Comparison of ENCODE assay signal across 1 cellular context in genomic region chr20:45934587-45935415, GRCh38.
TF ChIP-seq lines count a peak whose summit lies in the region.

PCIF1 (plus strand) TSS chr20:45934683; CDS start chr20:45939000, 4,317 bp downstream.

TF ChIP-seq in K562, 482 proteins besides CTCF, POLR2A, EP300 and RAD21 (continued from another document and continues in another):
- TF ChIP-seq RBM25 (IDR thresholded peaks at IDR 0.05; ENCODE audit: low read depth, low read length, severe bottlenecking) (no peak), KLF6 (CRISPR knock-in tag; IDR thresholded peaks at IDR 0.05; ENCODE audit: borderline replicate concordance) (peak; percentile 45; the same call in 1 of the 2 replicates), C11orf30 (IDR thresholded peaks at IDR 0.05; ENCODE audit: low read depth) (no peak), CBX8 (IDR thresholded peaks at IDR 0.05; ENCODE audit: borderline replicate concordance, extremely low read depth, low read depth, low read length, poor library complexity, severe bottlenecking) (no peak), ZBED1 (IDR thresholded peaks at IDR 0.05) (no peak), RAD51 (IDR thresholded peaks at IDR 0.05; ENCODE audit: borderline replicate concordance, low read depth) (peak; percentile 86), TSC22D4 (tag; IDR thresholded peaks at IDR 0.05) (no peak), MAFK (IDR thresholded peaks at IDR 0.05; ENCODE audit: low read length) (no peak), ZNF655 (CRISPR knock-in tag; IDR thresholded peaks at IDR 0.05) (no peak), ZNF318 (IDR thresholded peaks at IDR 0.05; ENCODE audit: borderline replicate concordance in 1 of 2, low read depth in 1 of 2) (no peak), ZNF431 (CRISPR knock-in tag; IDR thresholded peaks at IDR 0.05) (peak; percentile 37; the same call in 1 of the 2 replicates), TEAD1 (CRISPR knock-in tag; IDR thresholded peaks at IDR 0.05) (peak; percentile 29 to 40; a peak in 2 of 4 replicates), HNRNPK (IDR thresholded peaks at IDR 0.05; ENCODE audit: low read depth, low read length, poor library complexity, severe bottlenecking) (peak; percentile 60), U2AF2 (optimal IDR thresholded peaks at IDR 0.05; ENCODE audit: low read depth, low read length) (no peak), CTBP1 (IDR thresholded peaks at IDR 0.05; ENCODE audit: borderline replicate concordance) (peak; percentile 73), NFYB (IDR thresholded peaks at IDR 0.05; ENCODE audit: extremely low read depth, insufficient read length) (peak; percentile 89), FUS (optimal IDR thresholded peaks at IDR 0.05; ENCODE audit: low read depth, low read length) (no peak), ZNF518B (CRISPR knock-in tag; IDR thresholded peaks at IDR 0.05) (no peak), ZNF12 (CRISPR knock-in tag; IDR thresholded peaks at IDR 0.05) (peak; percentile 86), MTF1 (CRISPR knock-in tag; IDR thresholded peaks at IDR 0.05; ENCODE audit: borderline replicate concordance) (no peak), HDAC8 (tag; IDR thresholded peaks at IDR 0.05) (no peak), RCOR1 (IDR thresholded peaks at IDR 0.05; ENCODE audit: borderline replicate concordance in 1 of 2, low read depth in 2 of 2, low read length in 2 of 2) (peak in 1 of 2 experiments; percentile 24; a peak in 1 of 4 replicates), MBD2 (IDR thresholded peaks at IDR 0.05; ENCODE audit: borderline replicate concordance, low read depth) (peak; percentile 81), HDAC1 (IDR thresholded peaks at IDR 0.05) (no peak; a peak in 1 of 4 replicates), FOXJ2 (tag; IDR thresholded peaks at IDR 0.05) (no peak), HMGXB4 (CRISPR knock-in tag; IDR thresholded peaks at IDR 0.05) (no peak; the same call in 1 of the 2 replicates), DEAF1 (CRISPR knock-in tag; IDR thresholded peaks at IDR 0.05) (no peak), ZNF280A (IDR thresholded peaks at IDR 0.05; ENCODE audit: low read depth, partially characterized antibody) (no peak), BCL6 (CRISPR knock-in tag; IDR thresholded peaks at IDR 0.05) (no peak), ATF6 (CRISPR knock-in tag; IDR thresholded peaks at IDR 0.05) (peak; percentile 95; the same call in 1 of the 2 replicates), TGIF2 (CRISPR knock-in tag; IDR thresholded peaks at IDR 0.05) (0 out of 2 replicates have a peak, but pooled peaks have one; percentile 73), ILF3 (IDR thresholded peaks at IDR 0.05; ENCODE audit: borderline replicate concordance) (no peak; the same call in 1 of the 2 replicates), NBN (IDR thresholded peaks at IDR 0.05; ENCODE audit: low read depth) (no peak)
